27 cellular contexts compared by ENCODE assay signal in the genomic region with DNA sequence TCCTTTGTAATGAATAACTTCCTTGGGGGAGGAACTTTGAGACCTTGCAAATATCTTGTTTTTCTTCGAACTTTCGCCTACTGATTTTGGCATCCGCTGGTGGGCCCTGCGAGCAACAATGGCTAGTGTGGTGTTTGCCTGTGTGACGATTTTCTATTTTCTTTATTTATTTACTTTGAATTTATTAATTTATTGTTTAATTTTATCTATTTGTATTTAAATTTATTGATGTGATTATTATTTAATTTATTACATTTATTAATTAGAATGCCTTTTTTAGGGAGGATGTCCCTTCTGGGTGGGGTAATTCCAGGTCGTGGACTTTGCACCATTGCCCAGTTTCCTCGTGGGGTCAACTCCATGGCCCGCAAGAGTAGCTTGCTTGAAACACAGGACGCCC.
"Had no signal": no experiment of that assay in that cellular context is flagged by ENCODE, and none has a peak within 500 bp of the region (broad histone marks: within the 10 kb centered on the region; RNA-seq: fewer than 3 reads in every experiment).

No MANE protein-coding gene starts in this region.

- H3K36me3 Mint-ChIP-seq: immature natural killer cell, mesothelial cell of epicardium, naive B cell had no signal

- H3K4me1 Mint-ChIP-seq: immature natural killer cell, naive B cell had no signal

- H3K27ac ChIP-seq: colonic mucosa, epithelial cell of prostate, esophagus squamous epithelium, gastrocnemius medialis, heart left ventricle, hepatocyte, lower lobe of right lung had no signal

- H3K27me3 ChIP-seq: colonic mucosa, hepatocyte had no signal

- ATAC-seq: effector memory CD8-positive, alpha-beta T cell; esophagus mucosa; gastrocnemius medialis; heart left ventricle; left colon; left lobe of liver; left ventricle myocardium superior; lower lobe of right lung; mucosa of descending colon had no signal

- H3K4me1 ChIP-seq: colonic mucosa, gastrocnemius medialis, heart left ventricle, lower lobe of right lung had no signal

- H3K4me3 Mint-ChIP-seq: dendritic cell treated with granulocyte-macrophage colony-stimulating factor and Interleukin-4, amounts not matched to agents 40 ng/mL and 50 ng/mL, for 4 days; effector memory CD8-positive, alpha-beta T cell; endodermal cell; immature natural killer cell; mesothelial cell of epicardium; naive B cell had no signal

- H3K27ac Mint-ChIP-seq: dendritic cell treated with granulocyte-macrophage colony-stimulating factor and Interleukin-4, amounts not matched to agents 40 ng/mL and 50 ng/mL, for 4 days; effector memory CD8-positive, alpha-beta T cell; immature natural killer cell had no signal

- H3K4me2 ChIP-seq: hepatocyte had no signal

- H3K79me2 ChIP-seq: hepatocyte had no signal

- H3K9me3 Mint-ChIP-seq: dendritic cell treated with granulocyte-macrophage colony-stimulating factor and Interleukin-4, amounts not matched to agents 40 ng/mL and 50 ng/mL, for 4 days; effector memory CD8-positive, alpha-beta T cell; endodermal cell; immature natural killer cell; mesothelial cell of epicardium; naive B cell had no signal

- H3K4me3 ChIP-seq: colonic mucosa, esophagus squamous epithelium, gastrocnemius medialis, heart left ventricle, hepatocyte, lower lobe of right lung, mucosa of descending colon had no signal

- H3K36me3 ChIP-seq: colonic mucosa, esophagus squamous epithelium, gastrocnemius medialis, heart left ventricle, lower lobe of right lung had no signal

- DNase-seq: colonic mucosa; cortex of kidney; effector CD8-positive, alpha-beta T cell; effector memory CD8-positive, alpha-beta T cell; erythroblast; esophagus squamous epithelium; foreskin fibroblast; foreskin melanocyte; gastrocnemius medialis; heart left ventricle; hypothalamus; immature natural killer cell; islet precursor cell; kidney; kidney glomerular epithelial cell; left colon; left ventricle myocardium superior; lower lobe of right lung; mucosa of descending colon; naive B cell had no signal

- H3K9me3 ChIP-seq: colonic mucosa, esophagus squamous epithelium, gastrocnemius medialis, heart left ventricle, lower lobe of right lung, mucosa of descending colon had no signal
